Comparison of ENCODE assay signal across 3 cellular contexts in the genomic region with DNA sequence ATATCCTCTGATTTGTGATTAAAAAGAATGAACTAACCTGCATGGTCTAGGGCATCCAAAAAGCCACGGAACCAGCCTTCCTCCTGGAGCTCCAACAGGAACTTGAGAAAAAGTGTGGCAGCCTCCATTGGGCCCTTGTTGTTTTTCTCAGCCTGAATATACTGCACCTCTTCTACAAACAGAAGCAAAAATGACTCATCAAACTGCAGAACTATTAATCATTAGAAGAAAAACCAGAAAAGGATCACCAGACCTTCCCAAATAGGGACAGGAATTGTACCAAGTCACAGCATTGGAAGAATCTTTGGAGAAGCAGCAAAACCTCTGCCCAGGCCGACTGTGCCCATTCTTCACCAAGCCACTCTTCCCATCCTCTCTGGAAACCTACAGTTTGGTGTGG.
TF ChIP-seq lines count a peak whose summit lies in the region.

No MANE protein-coding gene starts in this region.

TF ChIP-seq in SK-N-SH, 30 proteins besides CTCF, POLR2A, EP300 and RAD21:
- TF ChIP-seq PBX3 (IDR thresholded peaks at IDR 0.05) (no peak), FOSL2 (IDR thresholded peaks at IDR 0.05; ENCODE audit: borderline replicate concordance, low read depth) (0 out of 2 replicates have a peak, but pooled peaks have one; percentile 30)

TF ChIP-seq in SK-N-SH treated with all-trans-retinoic acid at 6 μM for 48 hours, 23 proteins besides CTCF, POLR2A, EP300 and RAD21:
- TF ChIP-seq ZNF70 (CRISPR knock-in tag; IDR thresholded peaks at IDR 0.05) (no peak), SNAI2 (CRISPR knock-in tag; IDR thresholded peaks at IDR 0.05) (no peak), ZNF8 (CRISPR knock-in tag; IDR thresholded peaks at IDR 0.05) (no peak), GLIS3 (CRISPR knock-in tag; IDR thresholded peaks at IDR 0.05) (no peak), ZNF565 (CRISPR knock-in tag; conservative IDR thresholded peaks at IDR 0.05; ENCODE audit: low read depth) (no peak), ZC3H10 (CRISPR knock-in tag; IDR thresholded peaks at IDR 0.05) (no peak), ESRRG (CRISPR knock-in tag; IDR thresholded peaks at IDR 0.05) (no peak), TCF4 (CRISPR knock-in tag; IDR thresholded peaks at IDR 0.05; ENCODE audit: borderline replicate concordance) (no peak), OSR1 (CRISPR knock-in tag; IDR thresholded peaks at IDR 0.05) (no peak)
- TF ChIP-seq, protein P1, sequence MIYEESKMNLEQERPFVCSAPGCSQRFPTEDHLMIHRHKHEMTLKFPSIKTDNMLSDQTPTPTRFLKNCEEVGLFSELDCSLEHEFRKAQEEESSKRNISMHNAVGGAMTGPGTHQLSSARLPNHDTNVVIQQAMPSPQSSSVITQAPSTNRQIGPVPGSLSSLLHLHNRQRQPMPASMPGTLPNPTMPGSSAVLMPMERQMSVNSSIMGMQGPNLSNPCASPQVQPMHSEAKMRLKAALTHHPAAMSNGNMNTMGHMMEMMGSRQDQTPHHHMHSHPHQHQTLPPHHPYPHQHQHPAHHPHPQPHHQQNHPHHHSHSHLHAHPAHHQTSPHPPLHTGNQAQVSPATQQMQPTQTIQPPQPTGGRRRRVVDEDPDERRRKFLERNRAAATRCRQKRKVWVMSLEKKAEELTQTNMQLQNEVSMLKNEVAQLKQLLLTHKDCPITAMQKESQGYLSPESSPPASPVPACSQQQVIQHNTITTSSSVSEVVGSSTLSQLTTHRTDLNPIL (CRISPR knock-in tag; IDR thresholded peaks at IDR 0.05; ENCODE audit: low read depth) = no peak
- TF ChIP-seq, protein P2, sequence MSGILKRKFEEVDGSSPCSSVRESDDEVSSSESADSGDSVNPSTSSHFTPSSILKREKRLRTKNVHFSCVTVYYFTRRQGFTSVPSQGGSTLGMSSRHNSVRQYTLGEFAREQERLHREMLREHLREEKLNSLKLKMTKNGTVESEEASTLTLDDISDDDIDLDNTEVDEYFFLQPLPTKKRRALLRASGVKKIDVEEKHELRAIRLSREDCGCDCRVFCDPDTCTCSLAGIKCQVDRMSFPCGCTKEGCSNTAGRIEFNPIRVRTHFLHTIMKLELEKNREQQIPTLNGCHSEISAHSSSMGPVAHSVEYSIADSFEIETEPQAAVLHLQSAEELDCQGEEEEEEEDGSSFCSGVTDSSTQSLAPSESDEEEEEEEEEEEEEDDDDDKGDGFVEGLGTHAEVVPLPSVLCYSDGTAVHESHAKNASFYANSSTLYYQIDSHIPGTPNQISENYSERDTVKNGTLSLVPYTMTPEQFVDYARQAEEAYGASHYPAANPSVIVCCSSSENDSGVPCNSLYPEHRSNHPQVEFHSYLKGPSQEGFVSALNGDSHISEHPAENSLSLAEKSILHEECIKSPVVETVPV (CRISPR knock-in tag; IDR thresholded peaks at IDR 0.05) = no peak

TF ChIP-seq in GM23338, 12 proteins besides CTCF, POLR2A, EP300 and RAD21:
- no peak for TF ChIP-seq EZH2phosphoT487 (IDR thresholded peaks at IDR 0.05; ENCODE audit: unreplicated experiment)
